In the genomic region with DNA sequence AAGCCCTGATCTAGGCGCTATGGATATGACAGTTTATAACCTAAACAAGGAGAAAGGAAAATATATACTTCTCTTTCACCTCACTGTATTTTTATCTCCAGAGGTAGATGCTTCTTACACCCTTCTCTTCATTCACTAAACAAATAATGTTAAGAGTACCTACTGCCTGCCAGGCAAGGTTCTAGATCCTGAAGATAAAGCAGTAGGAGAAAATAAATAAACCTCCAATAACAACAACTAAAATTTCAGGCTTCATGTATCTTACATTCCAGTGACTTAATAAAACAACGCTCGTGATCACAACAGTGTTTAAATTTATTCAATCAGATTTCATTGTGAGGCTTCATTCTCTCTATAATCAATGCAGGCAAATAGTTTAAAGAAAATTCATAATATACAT, we compare ENCODE assay signal across 21 cellular contexts. TPM values are rescaled to one million over a fixed set of nuclear protein-coding genes. Genes with fewer than 3 reads are reported as not detected.
DNase-seq lines count a peak whose midpoint lies in the region; ATAC-seq and TF ChIP-seq lines count a peak whose summit lies in the region.
"Had no signal": no experiment of that assay in that cellular context is flagged by ENCODE, and none has a peak within 500 bp of the region (broad histone marks: within the 10 kb centered on the region; RNA-seq: fewer than 3 reads in every experiment).

No MANE protein-coding gene starts in this region.

- H3K79me2 ChIP-seq in mammary epithelial cell (ENCODE audit: insufficient read depth, low read length), result peaks cover 79% of the 10 kb centered on the region

- H3K4me2 ChIP-seq in mammary epithelial cell (ENCODE audit: insufficient read depth, low read depth, low read length), result peak overlapping the region; percentile 64

- no peaks in the 10 kb centered on the region for H3K36me3 Mint-ChIP-seq in activated CD4-positive, alpha-beta T cell treated with anti-CD3 and anti-CD28 coated beads, Interleukin-2, amount 10 ng/mL, durations not matched to agents 7 days and 5 days (ENCODE audit: low read depth)
- H3K36me3 Mint-ChIP-seq: CD8-positive, alpha-beta T cell; memory B cell; natural killer cell treated with Interleukin-12 subunit alpha and Interleukin-12 subunit beta and Interleukin-15 and Interleukin-18, amount 100 ng/mL, for 72 hours had no signal

- dilution Hi-C loops in mammary epithelial cell (cut with HindIII; ENCODE audit: low sequenced_read_pairs), result loop anchor here (25.0 kb wide), 1 partner anchor 189 kb away; no protein-coding TSS in a partner anchor

- intact Hi-C loops in mammary epithelial cell (cut with micrococcal nuclease), result no loop called here
- intact Hi-C loops in uterus (cut with DNase I; ENCODE audit: low total_unique reads), result no loop called here

- H3K4me1 Mint-ChIP-seq in activated CD4-positive, alpha-beta T cell treated with anti-CD3 and anti-CD28 coated beads, Interleukin-2, amount 10 ng/mL, durations not matched to agents 7 days and 5 days, result no peaks in the 10 kb centered on the region
- H3K4me1 Mint-ChIP-seq: central memory CD8-positive, alpha-beta T cell; memory B cell had no signal

- H3K36me3 ChIP-seq in mammary epithelial cell (ENCODE audit: insufficient read depth, low read length) (no peaks in the 10 kb centered on the region), muscle layer of duodenum (ENCODE audit: control insufficient read depth in 1 of 2, insufficient read depth in 2 of 2, low read length in 2 of 2) (peaks cover 0 to 2% of the 10 kb centered on the region in 2 donors), uterus (no peaks in the 10 kb centered on the region)

- H3K27ac ChIP-seq in mammary epithelial cell (ENCODE audit: insufficient read depth, low read depth, low read length), result no peak overlapping the region
- peak overlapping the region; percentile 20 for H3K27ac ChIP-seq in muscle layer of duodenum (ENCODE audit: low read length)
- H3K27ac ChIP-seq in uterus, result peak overlapping the region; percentile 72 to 90

- no TSS peak for BruUV-seq in mammary epithelial cell (replicated peaks; lab: Mats Ljungman, UMichigan)

- in situ Hi-C loops in mammary epithelial cell (cut with MboI; ENCODE audit: low sequenced_read_pairs in 2 of 2), result loop anchor here in 1 of 2 donors (25.0 kb wide), 1 partner anchor 989 kb away; a partner anchor contains a TSS

- no peaks in the 10 kb centered on the region for H3K27me3 ChIP-seq in mammary epithelial cell (ENCODE audit: insufficient read depth, low read length)
- H3K27me3 ChIP-seq in muscle layer of duodenum (ENCODE audit: low read depth, low read length), result no peaks in the 10 kb centered on the region
- H3K27me3 ChIP-seq in uterus, result no peaks in the 10 kb centered on the region

- CTCF ChIA-PET in mammary epithelial cell (lab: Charles Lee; ENCODE audit: low non-redundant PET), result interaction anchor here (0.7 kb wide), 1 partner anchor 19 kb away, joined by 6 read pairs; no protein-coding TSS in a partner anchor
- CTCF ChIA-PET in activated CD4-positive, alpha-beta T cell treated with anti-CD3 and anti-CD28 coated beads, Interleukin-2, amount 10 ng/mL, durations not matched to agents 7 days and 5 days (lab: Charles Lee), result no interaction called here

- H3K27me3 Mint-ChIP-seq in activated CD4-positive, alpha-beta T cell treated with anti-CD3 and anti-CD28 coated beads, Interleukin-2, amount 10 ng/mL, durations not matched to agents 7 days and 5 days, result no peaks in the 10 kb centered on the region
- H3K27me3 Mint-ChIP-seq: central memory CD8-positive, alpha-beta T cell; memory B cell; natural killer cell treated with Interleukin-12 subunit alpha and Interleukin-12 subunit beta and Interleukin-15 and Interleukin-18, amount 100 ng/mL, for 72 hours had no signal

- no peaks in the 10 kb centered on the region for H3K9me3 Mint-ChIP-seq in activated CD4-positive, alpha-beta T cell treated with anti-CD3 and anti-CD28 coated beads, Interleukin-2, amount 10 ng/mL, durations not matched to agents 7 days and 5 days
- H3K9me3 Mint-ChIP-seq: central memory CD8-positive, alpha-beta T cell; memory B cell; natural killer cell treated with Interleukin-12 subunit alpha and Interleukin-12 subunit beta and Interleukin-15 and Interleukin-18, amount 100 ng/mL, for 72 hours had no signal

- H3K4me3 Mint-ChIP-seq in activated CD4-positive, alpha-beta T cell treated with anti-CD3 and anti-CD28 coated beads, Interleukin-2, amount 10 ng/mL, durations not matched to agents 7 days and 5 days, result no peak overlapping the region
- H3K4me3 Mint-ChIP-seq: CD8-positive, alpha-beta T cell; central memory CD8-positive, alpha-beta T cell; memory B cell; natural killer cell treated with Interleukin-12 subunit alpha and Interleukin-12 subunit beta and Interleukin-15 and Interleukin-18, amount 100 ng/mL, for 72 hours had no signal

- DNase-seq in LNCaP clone FGC (ENCODE audit: low read depth) (peak; percentile 15), mammary epithelial cell (no peak), uterus (no peak)
- no peak for DNase-seq in activated CD4-positive, alpha-beta T cell treated with anti-CD3 and anti-CD28 coated beads, Interleukin-2, amount 10 ng/mL, durations not matched to agents 7 days and 5 days
- DNase-seq: activated CD4-positive, alpha-beta T cell treated with anti-CD3 and anti-CD28 coated beads for 4 hours; activated naive CD4-positive, alpha-beta T cell treated with anti-CD3 and anti-CD28 coated beads, Interleukin-2, amount 50 U/mL, for 16 hours; CD8-positive, alpha-beta T cell; effector CD4-positive, alpha-beta T cell; Kasumi-1; NCI-H1092 treated with DMSO at 0.1 percent for 48 hours; NCI-H2029; posterior cingulate gyrus had no signal

- TF ChIP-seq CTCF in LNCaP clone FGC (IDR thresholded peaks at IDR 0.05; ENCODE audit: control insufficient read depth, extremely low read depth, insufficient read depth) (no peak), mammary epithelial cell (conservative IDR thresholded peaks at IDR 0.05 in 1 of 2, IDR thresholded peaks at IDR 0.05 in 1 of 2; ENCODE audit: extremely low read depth in 1 of 2, insufficient read depth in 1 of 2, low read depth in 1 of 2, low read length in 2 of 2) (no peak), uterus (IDR thresholded peaks at IDR 0.05) (no peak)

- 96% methylated on average over 3 of the region's 3 CpGs for WGBS in mammary epithelial cell (ENCODE audit: low coverage, missing lambda C conversion rate)

- no peaks in the 10 kb centered on the region for H4K20me1 ChIP-seq in mammary epithelial cell (ENCODE audit: insufficient read depth, low read length)

- H3K4me1 ChIP-seq in mammary epithelial cell (ENCODE audit: insufficient read depth, low read length) (peaks cover 38% of the 10 kb centered on the region), muscle layer of duodenum (ENCODE audit: control insufficient read depth in 1 of 2, insufficient read depth in 2 of 2, low read length in 2 of 2) (peaks cover 10 to 34% of the 10 kb centered on the region in 2 donors), uterus (peaks cover 0 to 18% of the 10 kb centered on the region in 2 donors)

- H3K9me3 ChIP-seq in mammary epithelial cell (replicated peaks; ENCODE audit: insufficient read depth, low read length), result no peaks in the 10 kb centered on the region
- H3K9me3 ChIP-seq in muscle layer of duodenum (ENCODE audit: control insufficient read depth in 1 of 2, low read length in 2 of 2), result no peaks in the 10 kb centered on the region
- no peaks in the 10 kb centered on the region for H3K9me3 ChIP-seq in uterus

- no peak overlapping the region for H2AFZ ChIP-seq in mammary epithelial cell (ENCODE audit: low read depth, low read length)

- H3K9ac ChIP-seq in mammary epithelial cell (ENCODE audit: insufficient read depth, low read length), result no peak overlapping the region

- H3K27ac Mint-ChIP-seq in activated CD4-positive, alpha-beta T cell treated with anti-CD3 and anti-CD28 coated beads, Interleukin-2, amount 10 ng/mL, durations not matched to agents 7 days and 5 days, result no peak overlapping the region
- H3K27ac Mint-ChIP-seq: CD8-positive, alpha-beta T cell; memory B cell; natural killer cell treated with Interleukin-12 subunit alpha and Interleukin-12 subunit beta and Interleukin-15 and Interleukin-18, amount 100 ng/mL, for 72 hours had no signal

- no peak for TF ChIP-seq POLR2A in uterus (IDR thresholded peaks at IDR 0.05)

- H3K4me3 ChIP-seq in LNCaP clone FGC (ENCODE audit: low read depth, low read length), result no peak overlapping the region
- no peak overlapping the region for H3K4me3 ChIP-seq in mammary epithelial cell (replicated peaks in 1 of 3; ENCODE audit: insufficient read depth in 1 of 3, low read depth in 2 of 3, low read length in 3 of 3)
- H3K4me3 ChIP-seq in muscle layer of duodenum (ENCODE audit: low read depth in 1 of 2, low read length in 2 of 2), result peak overlapping the region in 1 of 2 donors; percentile 12
- H3K4me3 ChIP-seq in uterus, result no peak overlapping the region
- H3K4me3 ChIP-seq: GM12878 had no signal

- POLR2A ChIA-PET in activated CD4-positive, alpha-beta T cell treated with anti-CD3 and anti-CD28 coated beads, Interleukin-2, amount 10 ng/mL, durations not matched to agents 7 days and 5 days (lab: Charles Lee), result no interaction called here

- no peak for ATAC-seq in GM19023 (IDR thresholded peaks at IDR 0.05; ENCODE audit: unreplicated experiment)
- no peak for ATAC-seq in GM21515 (IDR thresholded peaks at IDR 0.05; ENCODE audit: unreplicated experiment)
- ATAC-seq: CD8-positive, alpha-beta T cell; esophagus mucosa; GM12878; natural killer cell treated with Interleukin-12 subunit alpha and Interleukin-12 subunit beta and Interleukin-15 and Interleukin-18, amount 100 ng/mL, for 72 hours had no signal

RNA-seq across cellular contexts. Expression of a gene that starts 20.6 kb away (rescaled TPM):
- 10 to 100 TPM; 32.2 to 69.3 TPM for total RNA-seq in mammary epithelial cell
- 17.6 TPM for polyA plus RNA-seq in mammary epithelial cell
- 78.9 TPM for polyA minus RNA-seq in mammary epithelial cell
- 100 to 1,000 TPM in 1 of 4 donors, 10 to 100 TPM in 3; 22.5 to 103 (median 70.2) TPM for total RNA-seq in uterus
- not detected for total RNA-seq in activated CD4-positive, alpha-beta T cell treated with anti-CD3 and anti-CD28 coated beads, Interleukin-2, amount 10 ng/mL, durations not matched to agents 7 days and 5 days
- total RNA-seq: CD8-positive, alpha-beta T cell; natural killer cell treated with Interleukin-12 subunit alpha and Interleukin-12 subunit beta and Interleukin-15 and Interleukin-18, amount 100 ng/mL, for 72 hours; T-helper 1 cell treated with Interleukin-12 subunit alpha and Interleukin-12 subunit beta and Interleukin-4 antibody, amounts not matched to agents 30 ng/mL and 1 ng/mL, for 36 hours had no signal

Comparison
In these comparisons a context has a peak if more than half of its experiments do, and no peak if none do; other contexts are left out.
1. RNA of a gene that starts 20.6 kb away (total RNA-seq): 22.5 to 103 TPM in uterus and 32.2 to 69.3 TPM in mammary epithelial cell; not detected in activated CD4-positive, alpha-beta T cell treated with anti-CD3 and anti-CD28 coated beads, Interleukin-2, amount 10 ng/mL, durations not matched to agents 7 days and 5 days; every median in the first group is over 10 times any median in the second.